ENCODE assay signal across 10 cellular contexts in the genomic region with DNA sequence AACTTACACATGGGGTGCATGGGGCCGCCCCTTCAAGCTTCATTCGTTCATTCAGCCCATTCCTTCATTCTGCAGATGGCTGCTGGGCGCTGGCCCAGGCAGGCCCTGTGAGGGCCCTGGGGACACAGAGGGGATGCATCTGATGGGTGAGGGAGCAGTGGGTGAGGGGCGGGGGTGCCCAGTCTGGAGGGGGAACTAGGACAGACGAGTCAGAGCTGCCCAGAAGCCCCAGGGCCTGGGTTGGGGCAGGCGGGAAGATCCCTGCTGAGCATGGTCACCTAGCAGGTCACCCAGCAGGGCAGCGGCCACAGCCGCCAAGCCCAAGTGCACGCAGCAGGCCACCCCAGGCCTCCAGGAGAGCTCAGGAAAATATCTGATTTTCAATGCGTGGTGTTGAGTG. TPM values are rescaled to one million over a fixed set of nuclear protein-coding genes. Genes with fewer than 3 reads are reported as not detected.
DNase-seq lines count a peak whose midpoint lies in the region; ATAC-seq and TF ChIP-seq lines count a peak whose summit lies in the region.
"Had no signal": no experiment of that assay in that cellular context is flagged by ENCODE, and none has a peak within 500 bp of the region (broad histone marks: within the 10 kb centered on the region; RNA-seq: fewer than 3 reads in every experiment).

No MANE protein-coding gene starts in this region.

- TF ChIP-seq POLR2A in heart left ventricle (IDR thresholded peaks at IDR 0.05): no peak
- TF ChIP-seq POLR2A in ovary (IDR thresholded peaks at IDR 0.05): no peak

- 71 to 80% (median 77%) methylated on average over 7 to 10 of the region's 10 CpGs for WGBS in heart left ventricle, 4 donors
- 73 to 79% (median 78%) methylated on average over 10 of the region's 10 CpGs for WGBS in ovary, 3 donors

- TF ChIP-seq EP300 in ovary (IDR thresholded peaks at IDR 0.05): no peak

- no peaks in the 10 kb centered on the region for H3K9me3 ChIP-seq in heart left ventricle
- H3K9me3 ChIP-seq in ovary: no peaks in the 10 kb centered on the region

- TF ChIP-seq CTCF in heart left ventricle (IDR thresholded peaks at IDR 0.05) (no peak), ovary (IDR thresholded peaks at IDR 0.05) (no peak), MCF 10A (IDR thresholded peaks at IDR 0.05; ENCODE audit: unreplicated experiment) (no peak), Calu3 (IDR thresholded peaks at IDR 0.05; ENCODE audit: unreplicated experiment) (no peak)

- H3K4me3 ChIP-seq in heart left ventricle (peak overlapping the region in 1 of 12 donors; percentile 7), ovary (no peak overlapping the region)

- BruUV-seq in MCF 10A (replicated peaks; lab: Mats Ljungman, UMichigan) (no TSS peak), Calu3 (replicated peaks; lab: Mats Ljungman, UMichigan) (no TSS peak)

- H3K36me3 Mint-ChIP-seq in MCF 10A (ENCODE audit: insufficient read depth, unreplicated experiment) (peaks cover 23% of the 10 kb centered on the region), Calu3 (ENCODE audit: insufficient read depth, unreplicated experiment) (peaks cover 22% of the 10 kb centered on the region)
- H3K36me3 Mint-ChIP-seq in activated CD4-positive, alpha-beta T cell treated with anti-CD3 and anti-CD28 coated beads, Interleukin-2, amount 10 ng/mL, durations not matched to agents 7 days and 5 days (ENCODE audit: low read depth): no peaks in the 10 kb centered on the region

- H3K27ac ChIP-seq in heart left ventricle: peak overlapping the region in 8 of 12 donors; percentile 32 to 91 (median 66)
- no peak overlapping the region for H3K27ac ChIP-seq in ovary

- H3K4me1 Mint-ChIP-seq in MCF 10A (ENCODE audit: insufficient read depth, unreplicated experiment) (peaks cover 8% of the 10 kb centered on the region), Calu3 (ENCODE audit: low read depth, unreplicated experiment) (no peaks in the 10 kb centered on the region)
- H3K4me1 Mint-ChIP-seq in activated CD4-positive, alpha-beta T cell treated with anti-CD3 and anti-CD28 coated beads, Interleukin-2, amount 10 ng/mL, durations not matched to agents 7 days and 5 days: no peaks in the 10 kb centered on the region

- no peaks in the 10 kb centered on the region for H3K27me3 Mint-ChIP-seq in MCF 10A (ENCODE audit: insufficient read depth, unreplicated experiment)
- H3K27me3 Mint-ChIP-seq in activated CD4-positive, alpha-beta T cell treated with anti-CD3 and anti-CD28 coated beads, Interleukin-2, amount 10 ng/mL, durations not matched to agents 7 days and 5 days: no peaks in the 10 kb centered on the region
- no peaks in the 10 kb centered on the region for H3K27me3 Mint-ChIP-seq in Calu3 (ENCODE audit: unreplicated experiment)
- H3K27me3 Mint-ChIP-seq: central memory CD8-positive, alpha-beta T cell had no signal

- H3K27ac Mint-ChIP-seq in MCF 10A (ENCODE audit: low read depth, unreplicated experiment) (no peak overlapping the region), Calu3 (ENCODE audit: unreplicated experiment) (no peak overlapping the region)
- no peak overlapping the region for H3K27ac Mint-ChIP-seq in activated CD4-positive, alpha-beta T cell treated with anti-CD3 and anti-CD28 coated beads, Interleukin-2, amount 10 ng/mL, durations not matched to agents 7 days and 5 days
- H3K27ac Mint-ChIP-seq: activated T-cell treated with anti-CD3 and anti-CD28 coated beads, Interleukin-2, amount 50 U/mL, for 24 hours had no signal

- CTCF ChIA-PET in MCF 10A (lab: Yijun Ruan, JAX): interaction anchor here (0.9 to 6.8 kb wide), 3 partner anchors 9 to 25 kb away, joined by 7 to 44 read pairs (median 9); no protein-coding TSS in a partner anchor
- CTCF ChIA-PET in activated CD4-positive, alpha-beta T cell treated with anti-CD3 and anti-CD28 coated beads, Interleukin-2, amount 10 ng/mL, durations not matched to agents 7 days and 5 days (lab: Charles Lee): interaction anchor here (0.6 to 1.6 kb wide), 2 partner anchors 21 to 25 kb away, joined by 3 to 4 read pairs; no protein-coding TSS in a partner anchor
- CTCF ChIA-PET in Calu3 (lab: Charles Lee): interaction anchor here (0.5 kb wide), 1 partner anchor 14 kb away, joined by 4 read pairs; a partner anchor contains a TSS

- H3K27me3 ChIP-seq in heart left ventricle (no peaks in the 10 kb centered on the region), ovary (no peaks in the 10 kb centered on the region)

- H3K4me3 Mint-ChIP-seq in MCF 10A (ENCODE audit: unreplicated experiment) (no peak overlapping the region), Calu3 (ENCODE audit: low read depth, unreplicated experiment) (no peak overlapping the region)
- no peak overlapping the region for H3K4me3 Mint-ChIP-seq in activated CD4-positive, alpha-beta T cell treated with anti-CD3 and anti-CD28 coated beads, Interleukin-2, amount 10 ng/mL, durations not matched to agents 7 days and 5 days
- H3K4me3 Mint-ChIP-seq: activated T-cell treated with anti-CD3 and anti-CD28 coated beads, Interleukin-2, amount 50 U/mL, for 24 hours; central memory CD8-positive, alpha-beta T cell had no signal

- ATAC-seq in Right ventricle myocardium inferior: no peak
- no peak for ATAC-seq in heart left ventricle
- ATAC-seq in GM18870 (IDR thresholded peaks at IDR 0.05; ENCODE audit: unreplicated experiment): no peak

- DNase-seq in Right ventricle myocardium inferior (ENCODE audit: missing footprints) (peak; percentile 21), cardiac septum (ENCODE audit: low spot score) (no peak), heart left ventricle (peak in 2 of 5 donors; percentile 28 to 60), ovary (peak; percentile 16 to 47 (median 29)), MCF 10A (ENCODE audit: unreplicated experiment) (no peak), Calu3 (no peak)
- no peak for DNase-seq in activated CD4-positive, alpha-beta T cell treated with anti-CD3 and anti-CD28 coated beads, Interleukin-2, amount 10 ng/mL, durations not matched to agents 7 days and 5 days
- DNase-seq: activated T-cell treated with anti-CD3 and anti-CD28 coated beads, Interleukin-2, amount 50 U/mL, for 24 hours had no signal

- H3K4me1 ChIP-seq in heart left ventricle (peaks cover 0 to 77% (median 60%) of the 10 kb centered on the region in 12 donors), ovary (ENCODE audit: insufficient read depth) (peaks cover 29% of the 10 kb centered on the region)

- H3K36me3 ChIP-seq in heart left ventricle (peaks cover 0 to 2% (median 0%) of the 10 kb centered on the region in 9 donors), ovary (no peaks in the 10 kb centered on the region)

- H3K9me3 Mint-ChIP-seq in MCF 10A (ENCODE audit: unreplicated experiment) (no peaks in the 10 kb centered on the region), Calu3 (ENCODE audit: low read depth, unreplicated experiment) (no peaks in the 10 kb centered on the region)
- no peaks in the 10 kb centered on the region for H3K9me3 Mint-ChIP-seq in activated CD4-positive, alpha-beta T cell treated with anti-CD3 and anti-CD28 coated beads, Interleukin-2, amount 10 ng/mL, durations not matched to agents 7 days and 5 days
- H3K9me3 Mint-ChIP-seq: activated T-cell treated with anti-CD3 and anti-CD28 coated beads, Interleukin-2, amount 50 U/mL, for 24 hours; central memory CD8-positive, alpha-beta T cell had no signal

- POLR2A ChIA-PET in MCF 10A (lab: Yijun Ruan, JAX): interaction anchor here (0.6 to 4.1 kb wide), 5 partner anchors 14 to 735 kb away, joined by 3 to 61 read pairs (median 4); a partner anchor contains a TSS
- POLR2A ChIA-PET in activated CD4-positive, alpha-beta T cell treated with anti-CD3 and anti-CD28 coated beads, Interleukin-2, amount 10 ng/mL, durations not matched to agents 7 days and 5 days (lab: Charles Lee): no interaction called here

- intact Hi-C loops in Right ventricle myocardium inferior (cut with DNase I) (no loop called here), cardiac septum (cut with DNase I) (no loop called here), heart left ventricle (cut with DNase I) (loop anchor here in 1 of 10 donors (2.0 kb wide), 1 partner anchor 24 kb away; no protein-coding TSS in a partner anchor), ovary (cut with DNase I) (loop anchor here in 1 of 4 donors (5.0 kb wide), 1 partner anchor 41 kb away; no protein-coding TSS in a partner anchor), MCF 10A (cut with micrococcal nuclease) (no loop called here), Calu3 (cut with micrococcal nuclease; ENCODE audit: unreplicated experiment) (no loop called here)

RNA-seq across cellular contexts. Expression of a gene that starts 14.1 kb away (rescaled TPM):
- total RNA-seq in Right ventricle myocardium inferior: 5.6 TPM
- 5.2 TPM for total RNA-seq in cardiac septum
- 1 to 10 TPM; 3.2 to 7.1 (median 5.1) TPM for total RNA-seq in heart left ventricle
- 10 to 100 TPM in 1 of 2 donors, 1 to 10 TPM in 1; 5.8 to 15.9 TPM for polyA plus RNA-seq in heart left ventricle
- 10 to 100 TPM in 6 of 7 donors, 1 to 10 TPM in 1; 8.1 to 20.9 (median 14.8) TPM for total RNA-seq in ovary
- 10 to 100 TPM in 1 of 2 donors, under 1 TPM in 1; 0.62 to 12.1 TPM for polyA plus RNA-seq in ovary
- total RNA-seq in MCF 10A (2022): 10.2 and 15.8 TPM in 2 replicates
- total RNA-seq in activated CD4-positive, alpha-beta T cell treated with anti-CD3 and anti-CD28 coated beads, Interleukin-2, amount 10 ng/mL, durations not matched to agents 7 days and 5 days: 1 to 10 TPM; 7.0 to 8.8 TPM
- 25.9 and 28.0 TPM in 2 replicates for total RNA-seq in Calu3 (2022)

RNA-seq across cellular contexts. Expression of a gene that starts 19.3 kb away (rescaled TPM):
- total RNA-seq in Right ventricle myocardium inferior (16.1 TPM), cardiac septum (20.1 TPM), heart left ventricle (10 to 100 TPM; 15.0 to 22.8 (median 17.0) TPM), ovary (10 to 100 TPM; 13.2 to 29.1 (median 24.4) TPM), MCF 10A (2022) (30.9 and 35.3 TPM in 2 replicates), Calu3 (2022) (36.5 and 38.4 TPM in 2 replicates)
- polyA plus RNA-seq in heart left ventricle (10 to 100 TPM in 1 of 2 donors, 1 to 10 TPM in 1; 4.8 to 19.1 TPM), ovary (10 to 100 TPM in 1 of 2 donors, 1 to 10 TPM in 1; 9.8 to 26.6 TPM)
- total RNA-seq in activated CD4-positive, alpha-beta T cell treated with anti-CD3 and anti-CD28 coated beads, Interleukin-2, amount 10 ng/mL, durations not matched to agents 7 days and 5 days: 10 to 100 TPM; 29.8 to 30.5 TPM

RNA-seq across cellular contexts. Expression of a gene that starts 19.6 kb away (rescaled TPM):
- total RNA-seq in Right ventricle myocardium inferior (49.3 TPM), cardiac septum (43.8 TPM), heart left ventricle (10 to 100 TPM; 30.6 to 66.5 (median 41.9) TPM), ovary (10 to 100 TPM; 11.4 to 28.1 (median 26.6) TPM), MCF 10A (2022) (68.9 and 70.8 TPM in 2 replicates), Calu3 (2022) (29.1 and 37.2 TPM in 2 replicates)
- polyA plus RNA-seq in heart left ventricle (100 to 1,000 TPM in 1 of 2 donors, 10 to 100 TPM in 1; 47.5 to 109 TPM), ovary (10 to 100 TPM; 34.9 to 50.1 TPM)
- 10 to 100 TPM; 24.7 to 24.9 TPM for total RNA-seq in activated CD4-positive, alpha-beta T cell treated with anti-CD3 and anti-CD28 coated beads, Interleukin-2, amount 10 ng/mL, durations not matched to agents 7 days and 5 days

RNA-seq across cellular contexts. Expression of a gene that starts 20.5 kb away (rescaled TPM):
- 577 TPM for total RNA-seq in Right ventricle myocardium inferior
- 327 TPM for total RNA-seq in cardiac septum
- total RNA-seq in heart left ventricle: 1,000 to 10,000 TPM in 2 of 9 donors, 100 to 1,000 TPM in 7; 203 to 1,105 (median 462) TPM
- 1,000 to 10,000 TPM in 1 of 2 donors, 100 to 1,000 TPM in 1; 529 to 1,103 TPM for polyA plus RNA-seq in heart left ventricle
- total RNA-seq in ovary: 100 to 1,000 TPM in 6 of 7 donors, 10 to 100 TPM in 1; 79.4 to 284 (median 140) TPM
- polyA plus RNA-seq in ovary: 100 to 1,000 TPM in 1 of 2 donors, 10 to 100 TPM in 1; 47.5 to 134 TPM
- total RNA-seq in MCF 10A (2022): 5.7 and 8.5 TPM in 2 replicates
- total RNA-seq in activated CD4-positive, alpha-beta T cell treated with anti-CD3 and anti-CD28 coated beads, Interleukin-2, amount 10 ng/mL, durations not matched to agents 7 days and 5 days: under 1 TPM; 0.52 to 0.67 TPM
- 27.0 and 28.2 TPM in 2 replicates for total RNA-seq in Calu3 (2022)

Comparison
In these comparisons a context has a peak if more than half of its experiments do, and no peak if none do; other contexts are left out.
1. DNase-seq: peak in Right ventricle myocardium inferior (single experiment) and ovary (5 of 5); none in cardiac septum (single experiment), MCF 10A (single experiment), activated CD4-positive, alpha-beta T cell treated with anti-CD3 and anti-CD28 coated beads, Interleukin-2, amount 10 ng/mL, durations not matched to agents 7 days and 5 days (single experiment) and Calu3 (single experiment).
2. H3K27ac ChIP-seq: peak in heart left ventricle (8 of 12); none in ovary (0 of 2).